16 cellular contexts compared by ENCODE assay signal in genomic region chr9:120885968-120886367, GRCh38. TPM values are rescaled to one million over a fixed set of nuclear protein-coding genes. Genes with fewer than 3 reads are reported as not detected.
DNase-seq lines count a peak whose midpoint lies in the region; ATAC-seq and TF ChIP-seq lines count a peak whose summit lies in the region.
"Had no signal": no experiment of that assay in that cellular context is flagged by ENCODE, and none has a peak within 500 bp of the region (broad histone marks: within the 10 kb centered on the region; RNA-seq: fewer than 3 reads in every experiment).

No MANE protein-coding gene starts in this region.

- TF ChIP-seq CTCF in hepatocyte (IDR thresholded peaks at IDR 0.05; ENCODE audit: poor library complexity) (no peak), transverse colon (IDR thresholded peaks at IDR 0.05) (no peak)

- DNase-seq in activated T-cell treated with anti-CD3 and anti-CD28 coated beads, Interleukin-2, amount 50 U/mL, for 24 hours = no peak
- DNase-seq in activated T-cell treated with anti-CD3 and anti-CD28 coated beads, Interleukin-2, amount 50 U/mL, for 1 hour = no peak
- DNase-seq in activated T-helper 2 cell treated with anti-CD3 and anti-CD28 coated beads, Interferon-gamma antibody, Interleukin-2, Interleukin-4, amounts not matched to agents 10 μg/mL and 5 μg/mL and 100 μg/mL, durations not matched to agents 14 hours and 24 hours and 36 hours (ENCODE audit: low spot score) = no peak
- DNase-seq in hepatocyte (ENCODE audit: low spot score) = no peak
- DNase-seq in transverse colon = no peak
- DNase-seq in effector memory CD8-positive, alpha-beta T cell = no peak
- DNase-seq: activated CD4-positive, alpha-beta T cell treated with anti-CD3 and anti-CD28 coated beads for 1 hour; activated gamma-delta T cell; cerebellar nuclear complex; naive B cell; NCI-H1694; NCI-H748 treated with DMSO at 0.1 percent for 48 hours; trophoblast cell had no signal

- peaks cover 78% of the 10 kb centered on the region for H3K4me1 Mint-ChIP-seq in activated T-cell treated with anti-CD3 and anti-CD28 coated beads, Interleukin-2, amount 50 U/mL, for 24 hours (ENCODE audit: low read depth)
- H3K4me1 Mint-ChIP-seq in activated T-helper 2 cell treated with anti-CD3 and anti-CD28 coated beads, Interferon-gamma antibody, Interleukin-2, Interleukin-4, amounts not matched to agents 10 μg/mL and 5 μg/mL and 100 μg/mL, durations not matched to agents 14 hours and 24 hours and 36 hours (ENCODE audit: low read depth) = peaks cover 64% of the 10 kb centered on the region
- peaks cover 28 to 29% of the 10 kb centered on the region in 2 donors for H3K4me1 Mint-ChIP-seq in effector memory CD8-positive, alpha-beta T cell (ENCODE audit: low read depth in 2 of 2)

- ATAC-seq in HG03045 (IDR thresholded peaks at IDR 0.05; ENCODE audit: unreplicated experiment) (no peak), HG03439 (IDR thresholded peaks at IDR 0.05; ENCODE audit: unreplicated experiment) (no peak)
- no peak for ATAC-seq in effector memory CD8-positive, alpha-beta T cell (replicated peaks)

- TF ChIP-seq EP300 in transverse colon (IDR thresholded peaks at IDR 0.05; ENCODE audit: low read depth) = no peak

- H3K27me3 ChIP-seq in hepatocyte (no peaks in the 10 kb centered on the region), transverse colon (no peaks in the 10 kb centered on the region)

- 38% methylated on average over 5 of the region's 5 CpGs for WGBS in hepatocyte (ENCODE audit: low lambda C conversion rate, missing lambda C conversion rate)
- WGBS in transverse colon (ENCODE audit: low coverage in 1 of 2), 2 donors = 38 to 53% methylated on average over 3 to 5 of the region's 5 CpGs

- no peaks in the 10 kb centered on the region for H4K20me1 ChIP-seq in hepatocyte (ENCODE audit: insufficient read depth, poor library complexity, severe bottlenecking)

- H3K9me3 Mint-ChIP-seq in activated T-cell treated with anti-CD3 and anti-CD28 coated beads, Interleukin-2, amount 50 U/mL, for 24 hours = no peaks in the 10 kb centered on the region
- H3K9me3 Mint-ChIP-seq in activated T-helper 2 cell treated with anti-CD3 and anti-CD28 coated beads, Interferon-gamma antibody, Interleukin-2, Interleukin-4, amounts not matched to agents 10 μg/mL and 5 μg/mL and 100 μg/mL, durations not matched to agents 14 hours and 24 hours and 36 hours = no peaks in the 10 kb centered on the region
- no peaks in the 10 kb centered on the region for H3K9me3 Mint-ChIP-seq in effector memory CD8-positive, alpha-beta T cell
- H3K9me3 Mint-ChIP-seq: IgD-negative memory B cell, naive B cell had no signal

- intact Hi-C loops in activated T-helper 2 cell treated with anti-CD3 and anti-CD28 coated beads, Interferon-gamma antibody, Interleukin-2, Interleukin-4, amounts not matched to agents 10 μg/mL and 5 μg/mL and 100 μg/mL, durations not matched to agents 14 hours and 24 hours and 36 hours (cut with micrococcal nuclease) = no loop called here
- intact Hi-C loops in transverse colon (cut with DNase I; ENCODE audit: low total_unique reads) = no loop called here

- H3K27me3 Mint-ChIP-seq in activated T-cell treated with anti-CD3 and anti-CD28 coated beads, Interleukin-2, amount 50 U/mL, for 24 hours = no peaks in the 10 kb centered on the region
- no peaks in the 10 kb centered on the region for H3K27me3 Mint-ChIP-seq in activated T-helper 2 cell treated with anti-CD3 and anti-CD28 coated beads, Interferon-gamma antibody, Interleukin-2, Interleukin-4, amounts not matched to agents 10 μg/mL and 5 μg/mL and 100 μg/mL, durations not matched to agents 14 hours and 24 hours and 36 hours (ENCODE audit: low read depth)
- H3K27me3 Mint-ChIP-seq in effector memory CD8-positive, alpha-beta T cell = no peaks in the 10 kb centered on the region
- H3K27me3 Mint-ChIP-seq: IgD-negative memory B cell had no signal

- peaks cover 22% of the 10 kb centered on the region for H3K4me1 ChIP-seq in hepatocyte (ENCODE audit: insufficient read depth)
- peaks cover 0 to 21% (median 14%) of the 10 kb centered on the region in 4 donors for H3K4me1 ChIP-seq in transverse colon

- TF ChIP-seq POLR2A in transverse colon (IDR thresholded peaks at IDR 0.05) = no peak

- H3K9me3 ChIP-seq in hepatocyte (ENCODE audit: low read depth) (no peaks in the 10 kb centered on the region), transverse colon (no peaks in the 10 kb centered on the region)

- H3K36me3 ChIP-seq in hepatocyte (replicated peaks; ENCODE audit: insufficient read depth, low read depth) (no peaks in the 10 kb centered on the region), transverse colon (no peaks in the 10 kb centered on the region)

- no peak overlapping the region for H3K4me3 ChIP-seq in hepatocyte
- no peak overlapping the region for H3K4me3 ChIP-seq in transverse colon

- no peak overlapping the region for H3K4me2 ChIP-seq in hepatocyte

- no peaks in the 10 kb centered on the region for H3K79me2 ChIP-seq in hepatocyte

- no peaks in the 10 kb centered on the region for H3K9me2 ChIP-seq in hepatocyte (replicated peaks; ENCODE audit: insufficient read depth)

- in situ Hi-C loops in transverse colon (cut with MboI; ENCODE audit: low pct_ligation_motif_present in 1 of 4, low pct_unique_long_range_greater_than_20kb in 1 of 4, low sequenced_read_pairs in 3 of 4) = no loop called here

- peak overlapping the region; percentile 63 for H3K27ac Mint-ChIP-seq in activated T-cell treated with anti-CD3 and anti-CD28 coated beads, Interleukin-2, amount 50 U/mL, for 24 hours
- peak overlapping the region; percentile 66 for H3K27ac Mint-ChIP-seq in activated T-helper 2 cell treated with anti-CD3 and anti-CD28 coated beads, Interferon-gamma antibody, Interleukin-2, Interleukin-4, amounts not matched to agents 10 μg/mL and 5 μg/mL and 100 μg/mL, durations not matched to agents 14 hours and 24 hours and 36 hours
- no peak overlapping the region for H3K27ac Mint-ChIP-seq in effector memory CD8-positive, alpha-beta T cell

- H3K4me3 Mint-ChIP-seq in activated T-cell treated with anti-CD3 and anti-CD28 coated beads, Interleukin-2, amount 50 U/mL, for 24 hours = no peak overlapping the region
- H3K4me3 Mint-ChIP-seq in activated T-helper 2 cell treated with anti-CD3 and anti-CD28 coated beads, Interferon-gamma antibody, Interleukin-2, Interleukin-4, amounts not matched to agents 10 μg/mL and 5 μg/mL and 100 μg/mL, durations not matched to agents 14 hours and 24 hours and 36 hours (ENCODE audit: low read depth) = no peak overlapping the region
- H3K4me3 Mint-ChIP-seq in effector memory CD8-positive, alpha-beta T cell = no peak overlapping the region
- H3K4me3 Mint-ChIP-seq: IgD-negative memory B cell had no signal

- H3K27ac ChIP-seq in hepatocyte = peak overlapping the region; percentile 64
- peak overlapping the region; percentile 38 to 61 (median 55) for H3K27ac ChIP-seq in transverse colon

- H3K36me3 Mint-ChIP-seq in activated T-cell treated with anti-CD3 and anti-CD28 coated beads, Interleukin-2, amount 50 U/mL, for 24 hours (ENCODE audit: low read depth) = peaks cover 5% of the 10 kb centered on the region
- H3K36me3 Mint-ChIP-seq in activated T-helper 2 cell treated with anti-CD3 and anti-CD28 coated beads, Interferon-gamma antibody, Interleukin-2, Interleukin-4, amounts not matched to agents 10 μg/mL and 5 μg/mL and 100 μg/mL, durations not matched to agents 14 hours and 24 hours and 36 hours (ENCODE audit: low read depth) = peaks cover 55% of the 10 kb centered on the region
- H3K36me3 Mint-ChIP-seq in effector memory CD8-positive, alpha-beta T cell (ENCODE audit: insufficient read depth) = peaks cover 12% of the 10 kb centered on the region
- H3K36me3 Mint-ChIP-seq: IgD-negative memory B cell, naive B cell had no signal

- peak overlapping the region; percentile 5 for H2AFZ ChIP-seq in hepatocyte

RNA-seq across cellular contexts. Expression of gene PHF19, which starts 9.0 kb away (rescaled TPM):
- total RNA-seq in activated T-helper 2 cell treated with anti-CD3 and anti-CD28 coated beads, Interferon-gamma antibody, Interleukin-2, Interleukin-4, amounts not matched to agents 10 μg/mL and 5 μg/mL and 100 μg/mL, durations not matched to agents 14 hours and 24 hours and 36 hours = 167 and 170 TPM in 2 replicates
- total RNA-seq in hepatocyte = 33.7 and 34.8 TPM in 2 replicates
- polyA plus RNA-seq in hepatocyte = 25.4 and 30.9 TPM in 2 replicates
- total RNA-seq in transverse colon = 10 to 100 TPM in 2 of 4 donors, 1 to 10 TPM in 2; 6.7 to 11.1 (median 9.3) TPM

RNA-seq across cellular contexts. Expression of gene TRAF1, which starts 40.6 kb away (rescaled TPM):
- total RNA-seq in activated T-helper 2 cell treated with anti-CD3 and anti-CD28 coated beads, Interferon-gamma antibody, Interleukin-2, Interleukin-4, amounts not matched to agents 10 μg/mL and 5 μg/mL and 100 μg/mL, durations not matched to agents 14 hours and 24 hours and 36 hours = 164 TPM in 2 replicates
- 4.0 and 5.4 TPM in 2 replicates for total RNA-seq in hepatocyte
- polyA plus RNA-seq in hepatocyte = 2.2 and 3.3 TPM in 2 replicates
- 1 to 10 TPM; 2.2 to 7.2 (median 4.3) TPM for total RNA-seq in transverse colon

RNA-seq across cellular contexts. Expression of gene PSMD5, which starts 43.2 kb away (rescaled TPM):
- 61.8 and 67.9 TPM in 2 replicates for total RNA-seq in activated T-helper 2 cell treated with anti-CD3 and anti-CD28 coated beads, Interferon-gamma antibody, Interleukin-2, Interleukin-4, amounts not matched to agents 10 μg/mL and 5 μg/mL and 100 μg/mL, durations not matched to agents 14 hours and 24 hours and 36 hours
- 13.3 and 14.7 TPM in 2 replicates for total RNA-seq in hepatocyte
- 10.4 and 12.1 TPM in 2 replicates for polyA plus RNA-seq in hepatocyte
- 10 to 100 TPM; 25.3 to 36.6 (median 28.7) TPM for total RNA-seq in transverse colon

Comparison
In these comparisons a context has a peak if more than half of its experiments do, and no peak if none do; other contexts are left out.
1. H3K27ac Mint-ChIP-seq: peak in activated T-cell treated with anti-CD3 and anti-CD28 coated beads, Interleukin-2, amount 50 U/mL, for 24 hours (single experiment) and activated T-helper 2 cell treated with anti-CD3 and anti-CD28 coated beads, Interferon-gamma antibody, Interleukin-2, Interleukin-4, amounts not matched to agents 10 μg/mL and 5 μg/mL and 100 μg/mL, durations not matched to agents 14 hours and 24 hours and 36 hours (single experiment); none in effector memory CD8-positive, alpha-beta T cell (0 of 2).
2. RNA of gene TRAF1, which starts 40.6 kb away (total RNA-seq): 164 TPM in activated T-helper 2 cell treated with anti-CD3 and anti-CD28 coated beads, Interferon-gamma antibody, Interleukin-2, Interleukin-4, amounts not matched to agents 10 μg/mL and 5 μg/mL and 100 μg/mL, durations not matched to agents 14 hours and 24 hours and 36 hours; 2.2 to 7.2 TPM in transverse colon and 4.0 to 5.4 TPM in hepatocyte; every median in the first group is over 10 times any median in the second.